ENCODE assay signal across 8 cellular contexts in genomic region chr4:88706574-88706973, GRCh38. TPM values are rescaled to one million over a fixed set of nuclear protein-coding genes. Genes with fewer than 3 reads are reported as not detected.
A peak's percentile ranks its signal among the peaks of the same experiment; 100 is the strongest.
DNase-seq lines count a peak whose midpoint lies in the region; ATAC-seq, FAIRE-seq and TF ChIP-seq lines count a peak whose summit lies in the region.

No MANE protein-coding gene starts in this region.

- peak overlapping the region; percentile 50 for H3K27ac Mint-ChIP-seq in stimulated activated memory B cell treated with anti-CD40 and anti-IgM and Interleukin-4, amounts not matched to agents 10 μg/mL and 1 μg/mL and 100 μg/mL, for 72 hours

- ATAC-seq in A549 (peak; percentile 91 to 93; a peak in 5 of 6 replicates), HG02870 (IDR thresholded peaks at IDR 0.05; ENCODE audit: unreplicated experiment) (no peak)
- no peak for ATAC-seq in stimulated activated memory B cell treated with anti-CD40 and anti-IgM and Interleukin-4, amounts not matched to agents 10 μg/mL and 1 μg/mL and 100 μg/mL, for 72 hours

- no peak for FAIRE-seq in A549 (lab: Jason Lieb, UNC)

- DNase-seq in A549 (ENCODE audit: low read depth in 1 of 2, low spot score in 1 of 2), result peak; percentile 3 to 58
- peak; percentile 46 for DNase-seq in Karpas-422
- DNase-seq in amniotic epithelial cell (ENCODE audit: low read depth), result peak; percentile 64
- DNase-seq in hepatocyte (ENCODE audit: low spot score), result peak; percentile 58
- no peak for DNase-seq in SKM-1 treated with dmso at 0.1 percent for 144 hours (lab: John Stamatoyannopoulos, UW; ENCODE audit: unreplicated experiment)
- no peak for DNase-seq in GM13976 (ENCODE audit: low spot score)

- TF ChIP-seq EP300 in A549 (IDR thresholded peaks at IDR 0.05), result no peak

- no peaks in the 10 kb centered on the region for H3K27me3 ChIP-seq in Karpas-422 (ENCODE audit: low read length)
- no peaks in the 10 kb centered on the region for H3K27me3 ChIP-seq in hepatocyte

- CTCF ChIA-PET in A549 (lab: Yijun Ruan, JAX), result interaction anchor here (0.6 to 3.4 kb wide), 34 partner anchors 11 to 705 kb away, joined by 3 to 29 read pairs (median 4); no protein-coding TSS in a partner anchor

- H3K9me3 ChIP-seq in A549 (no peaks in the 10 kb centered on the region), Karpas-422 (ENCODE audit: low read length) (no peaks in the 10 kb centered on the region), hepatocyte (ENCODE audit: low read depth) (no peaks in the 10 kb centered on the region)

- H2AFZ ChIP-seq in Karpas-422 (ENCODE audit: low read length) (no peak overlapping the region), hepatocyte (no peak overlapping the region)

- H3K4me3 ChIP-seq in A549, result no peak overlapping the region
- H3K4me3 ChIP-seq in Karpas-422 (ENCODE audit: low read length), result no peak overlapping the region
- no peak overlapping the region for H3K4me3 ChIP-seq in hepatocyte

- no peaks in the 10 kb centered on the region for H4K20me1 ChIP-seq in Karpas-422 (ENCODE audit: insufficient read depth, low read depth, low read length)
- no peaks in the 10 kb centered on the region for H4K20me1 ChIP-seq in hepatocyte (ENCODE audit: insufficient read depth, poor library complexity, severe bottlenecking)

- H3K79me2 ChIP-seq in Karpas-422 (ENCODE audit: low read length) (no peaks in the 10 kb centered on the region), hepatocyte (no peaks in the 10 kb centered on the region)

- TF ChIP-seq POLR2A in A549 (IDR thresholded peaks at IDR 0.05; ENCODE audit: low read length), result no peak

- TF ChIP-seq CTCF in A549 (IDR thresholded peaks at IDR 0.05) (peak; percentile 63), hepatocyte (IDR thresholded peaks at IDR 0.05; ENCODE audit: poor library complexity) (peak; percentile 58), GM13976 (IDR thresholded peaks at IDR 0.05; ENCODE audit: borderline replicate concordance, control extremely low read depth, extremely low read depth, insufficient read depth, missing control alignments) (no peak)

- H3K9me3 Mint-ChIP-seq in stimulated activated memory B cell treated with anti-CD40 and anti-IgM and Interleukin-4, amounts not matched to agents 10 μg/mL and 1 μg/mL and 100 μg/mL, for 72 hours, result no peaks in the 10 kb centered on the region

- H3K4me1 Mint-ChIP-seq in stimulated activated memory B cell treated with anti-CD40 and anti-IgM and Interleukin-4, amounts not matched to agents 10 μg/mL and 1 μg/mL and 100 μg/mL, for 72 hours, result no peaks in the 10 kb centered on the region

- peaks cover 10% of the 10 kb centered on the region for H3K4me1 ChIP-seq in A549
- peaks cover 9% of the 10 kb centered on the region for H3K4me1 ChIP-seq in Karpas-422 (ENCODE audit: low read length)
- H3K4me1 ChIP-seq in hepatocyte (ENCODE audit: insufficient read depth), result no peaks in the 10 kb centered on the region

- H3K27me3 Mint-ChIP-seq in stimulated activated memory B cell treated with anti-CD40 and anti-IgM and Interleukin-4, amounts not matched to agents 10 μg/mL and 1 μg/mL and 100 μg/mL, for 72 hours, result no peaks in the 10 kb centered on the region

- H3K4me3 Mint-ChIP-seq in stimulated activated memory B cell treated with anti-CD40 and anti-IgM and Interleukin-4, amounts not matched to agents 10 μg/mL and 1 μg/mL and 100 μg/mL, for 72 hours, result no peak overlapping the region

- H3K9me2 ChIP-seq in Karpas-422 (replicated peaks; ENCODE audit: insufficient read depth, low read length) (no peaks in the 10 kb centered on the region), hepatocyte (replicated peaks; ENCODE audit: insufficient read depth) (no peaks in the 10 kb centered on the region)

- H3K27ac ChIP-seq in A549, result peak overlapping the region; percentile 42 to 62; a peak in 3 of 6 replicates
- H3K27ac ChIP-seq in Karpas-422 (ENCODE audit: low read length), result no peak overlapping the region
- no peak overlapping the region for H3K27ac ChIP-seq in hepatocyte

- POLR2A ChIA-PET in A549 (lab: Yijun Ruan, JAX), result interaction anchor here (0.7 kb wide), 1 partner anchor 112 kb away, joined by 3 read pairs; no protein-coding TSS in a partner anchor

- H3K36me3 ChIP-seq in Karpas-422 (ENCODE audit: insufficient read depth, low read length) (no peaks in the 10 kb centered on the region), hepatocyte (replicated peaks; ENCODE audit: insufficient read depth, low read depth) (no peaks in the 10 kb centered on the region)

- in situ Hi-C loops in GM13976 (cut with MboI; ENCODE audit: low sequenced_read_pairs, unreplicated experiment), result no loop called here

- TF ChIP-seq RAD21 in A549 (conservative IDR thresholded peaks at IDR 0.05 in 1 of 2, IDR thresholded peaks at IDR 0.05 in 1 of 2), result peak; percentile 74

- H3K4me2 ChIP-seq in A549, result peak overlapping the region; percentile 58
- no peak overlapping the region for H3K4me2 ChIP-seq in Karpas-422 (ENCODE audit: low read depth, low read length, poor library complexity, severe bottlenecking)
- H3K4me2 ChIP-seq in hepatocyte, result no peak overlapping the region

- 44% methylated on average over 9 of the region's 9 CpGs for WGBS in A549 (ENCODE audit: missing lambda C conversion rate)
- 54% methylated on average over 9 of the region's 9 CpGs for WGBS in hepatocyte (ENCODE audit: low lambda C conversion rate, missing lambda C conversion rate)

- H3K36me3 Mint-ChIP-seq in stimulated activated memory B cell treated with anti-CD40 and anti-IgM and Interleukin-4, amounts not matched to agents 10 μg/mL and 1 μg/mL and 100 μg/mL, for 72 hours, result peaks cover 82% of the 10 kb centered on the region

- H3K9ac ChIP-seq in Karpas-422 (ENCODE audit: low read length), result no peak overlapping the region

TF ChIP-seq in A549, 52 proteins besides CTCF, POLR2A, EP300 and RAD21:
- TF ChIP-seq CHD4 (IDR thresholded peaks at IDR 0.05; ENCODE audit: borderline replicate concordance) (no peak), SMC3 (IDR thresholded peaks at IDR 0.05) (peak; percentile 77), MAX (IDR thresholded peaks at IDR 0.05) (no peak)

RNA-seq across cellular contexts. Expression of gene NAP1L5, which starts 8.9 kb away (rescaled TPM):
- 2.4 TPM in 2 replicates for polyA plus RNA-seq in A549 (2011; rRNA removed)
- 0.79 and 0.98 TPM in 2 replicates for polyA plus RNA-seq in A549 (2012; cell fraction: cytosol; rRNA removed)
- polyA plus RNA-seq in A549 (2012; cell fraction: nucleus; rRNA removed), result 0.13 and 0.34 TPM in 2 replicates
- 2.6 to 3.0 TPM (median 2.8 TPM) in 3 replicates for polyA plus RNA-seq in A549 (2017; fragmentation: RNase III; extraction: RNeasy Plus Mini Kit Qiagen cat#74134 plus additional on column Dnase treatment)
- 0.21 and 0.29 TPM in 2 replicates for polyA minus RNA-seq in A549 (2011; rRNA and poly(A)+ RNA removed)
- total RNA-seq in Karpas-422 (2014; rRNA removed; shearing (Covaris generic); ENCODE audit: low replicate concordance), result 17.9 and 23.2 TPM in 2 replicates
- total RNA-seq in hepatocyte, result 6.5 and 7.4 TPM in 2 replicates
- 4.9 and 8.0 TPM in 2 replicates for polyA plus RNA-seq in hepatocyte

Comparison
In these comparisons a context has a peak if more than half of its experiments do, and no peak if none do; other contexts are left out.
1. ATAC-seq: peak in A549 (2 of 2); none in stimulated activated memory B cell treated with anti-CD40 and anti-IgM and Interleukin-4, amounts not matched to agents 10 μg/mL and 1 μg/mL and 100 μg/mL, for 72 hours (single experiment) and HG02870 (single experiment).
2. DNase-seq: peak in A549 (2 of 2), Karpas-422 (single experiment), amniotic epithelial cell (single experiment) and hepatocyte (single experiment); none in SKM-1 treated with dmso at 0.1 percent for 144 hours (single experiment) and GM13976 (single experiment).
3. H3K27ac ChIP-seq: peak in A549 (2 of 2); none in Karpas-422 (single experiment) and hepatocyte (single experiment).